In genomic region chr9:130001185-130001584, GRCh38 we compare ENCODE assay signal across 1 cellular context.
TF ChIP-seq lines count a peak whose summit lies in the region.

No MANE protein-coding gene starts in this region.

TF ChIP-seq in GM12878, 131 proteins besides CTCF, POLR2A, EP300 and RAD21:
- TF ChIP-seq ZBTB4 (CRISPR knock-in tag; IDR thresholded peaks at IDR 0.05) (no peak), SMAD1 (IDR thresholded peaks at IDR 0.05; ENCODE audit: low read depth, partially characterized antibody) (no peak), CBX3 (IDR thresholded peaks at IDR 0.05; ENCODE audit: borderline replicate concordance, low read depth) (no peak), ATF2 (IDR thresholded peaks at IDR 0.05; ENCODE audit: low read length) (no peak), MYC (IDR thresholded peaks at IDR 0.05; ENCODE audit: insufficient read depth, insufficient read length, insufficient replicate concordance, low read length, severe bottlenecking) (no peak), MLLT1 (IDR thresholded peaks at IDR 0.05) (no peak), USF1 (IDR thresholded peaks at IDR 0.05; ENCODE audit: borderline replicate concordance, extremely low read length, insufficient read depth, low read depth, low read length) (no peak), SRF (IDR thresholded peaks at IDR 0.05; ENCODE audit: low read depth in 2 of 2, low read length in 2 of 2) (no peak), RBBP5 (conservative IDR thresholded peaks at IDR 0.05) (no peak), ZBTB33 (IDR thresholded peaks at IDR 0.05) (no peak), NR2F1 (conservative IDR thresholded peaks at IDR 0.05) (no peak), NR2C1 (IDR thresholded peaks at IDR 0.05) (no peak), MEF2A (IDR thresholded peaks at IDR 0.05; ENCODE audit: insufficient read depth, low read depth, low read length) (no peak), ZNF207 (IDR thresholded peaks at IDR 0.05; ENCODE audit: borderline replicate concordance) (no peak)
TF ChIP-seq in GM12878: peak in this region for 0.
